8 cellular contexts compared by ENCODE assay signal in the genomic region with DNA sequence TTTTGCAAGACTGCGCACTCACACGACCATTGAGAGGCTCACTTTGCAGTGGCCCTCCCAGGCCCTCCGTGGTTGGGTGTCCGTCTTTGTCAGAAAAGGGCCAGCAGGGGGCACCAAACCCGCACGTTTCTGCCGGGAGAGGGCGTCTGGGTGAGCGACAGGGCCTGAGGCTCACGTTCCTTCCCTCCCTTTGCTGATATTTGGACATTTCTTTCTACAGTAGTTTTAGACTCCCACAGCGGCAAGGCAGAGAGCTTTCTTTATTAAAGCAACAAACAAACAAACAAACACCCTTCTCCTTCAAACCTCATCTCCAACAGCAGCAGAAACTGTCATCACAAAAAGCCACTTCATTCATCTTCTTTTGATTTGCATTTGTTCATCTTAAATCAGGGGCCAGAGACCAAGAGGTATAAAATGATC.
DNase-seq lines count a peak whose midpoint lies in the region; ATAC-seq and TF ChIP-seq lines count a peak whose summit lies in the region.

No MANE protein-coding gene starts in this region.

- ATAC-seq in GM19043 (IDR thresholded peaks at IDR 0.05; ENCODE audit: low read depth, unreplicated experiment) (peak; percentile 94), HG03175 (IDR thresholded peaks at IDR 0.05; ENCODE audit: unreplicated experiment) (peak; percentile 97)

- H3K4me1 ChIP-seq in liver (ENCODE audit: control insufficient read depth in 4 of 4, insufficient read depth in 4 of 4, low read length in 3 of 4): peaks cover 3 to 33% (median 23%) of the 10 kb centered on the region in 4 donors

- DNase-seq in BJ (ENCODE audit: low read depth): no peak
- peak; percentile 71 to 85 for DNase-seq in NCI-H446 (lab: John Stamatoyannopoulos, UW)
- peak; percentile 82 to 84 for DNase-seq in activated CD4-positive, alpha-beta T cell treated with anti-CD3 and anti-CD28 coated beads for 24 hours (ENCODE audit: low read depth in 2 of 2)
- peak; percentile 86 for DNase-seq in cerebellar cortex (ENCODE audit: low spot score)
- peak; percentile 83 for DNase-seq in stimulated activated CD8-positive, alpha-beta memory T cell treated with anti-CD3 and anti-CD28 coated beads, Interleukin-12 subunit alpha, Interleukin-12 subunit beta, amount 100 ng/mL, for 1 hour (ENCODE audit: low read depth)

- no peak overlapping the region for H3K9ac ChIP-seq in liver (ENCODE audit: low read depth in 1 of 2, low read length in 2 of 2)

- no peak overlapping the region for H3K4me3 ChIP-seq in BJ (ENCODE audit: low read depth, low read length)
- H3K4me3 ChIP-seq in liver (ENCODE audit: low read depth in 1 of 3, low read length in 3 of 3): no peak overlapping the region

- CTCF ChIA-PET in BJ (lab: Yijun Ruan, JAX): interaction anchor here (0.7 to 11.2 kb wide), 33 partner anchors 10 to 410 kb away, joined by 3 to 255 read pairs (median 4); no protein-coding TSS in a partner anchor

- H3K9me3 ChIP-seq in liver (ENCODE audit: control insufficient read depth in 4 of 4, low read length in 3 of 4): no peaks in the 10 kb centered on the region

- H3K27me3 ChIP-seq in BJ (ENCODE audit: control insufficient read depth, insufficient read depth, low read length) (no peaks in the 10 kb centered on the region), liver (ENCODE audit: control insufficient read depth in 4 of 4, insufficient read depth in 4 of 4, low read length in 3 of 4) (no peaks in the 10 kb centered on the region)

- WGBS in liver: 3% methylated on average over 11 of the region's 11 CpGs

- H3K27ac ChIP-seq in liver (ENCODE audit: low read depth in 1 of 2, low read length in 2 of 2): peak overlapping the region; percentile 56 to 85

- TF ChIP-seq CTCF in BJ (IDR thresholded peaks at IDR 0.05; ENCODE audit: insufficient read depth, low read depth, low read length) (peak; percentile 90), liver (IDR thresholded peaks at IDR 0.05; ENCODE audit: low read depth, low read length, missing input control) (peak; percentile 93)

- no peaks in the 10 kb centered on the region for H3K36me3 ChIP-seq in BJ (ENCODE audit: control insufficient read depth, insufficient read depth, low read length)
- H3K36me3 ChIP-seq in liver (ENCODE audit: control insufficient read depth in 4 of 4, insufficient read depth in 3 of 4, low read depth in 1 of 4, low read length in 3 of 4): no peaks in the 10 kb centered on the region

- POLR2A ChIA-PET in BJ (lab: Charles Lee): no interaction called here

- peak; percentile 96 to 97 for TF ChIP-seq RAD21 in liver (IDR thresholded peaks at IDR 0.05)

TF ChIP-seq in liver, 16 proteins besides CTCF, POLR2A, EP300 and RAD21:
- peak; percentile 24 to 45 for TF ChIP-seq RXRA (IDR thresholded peaks at IDR 0.05)
- TF ChIP-seq, protein P1, sequence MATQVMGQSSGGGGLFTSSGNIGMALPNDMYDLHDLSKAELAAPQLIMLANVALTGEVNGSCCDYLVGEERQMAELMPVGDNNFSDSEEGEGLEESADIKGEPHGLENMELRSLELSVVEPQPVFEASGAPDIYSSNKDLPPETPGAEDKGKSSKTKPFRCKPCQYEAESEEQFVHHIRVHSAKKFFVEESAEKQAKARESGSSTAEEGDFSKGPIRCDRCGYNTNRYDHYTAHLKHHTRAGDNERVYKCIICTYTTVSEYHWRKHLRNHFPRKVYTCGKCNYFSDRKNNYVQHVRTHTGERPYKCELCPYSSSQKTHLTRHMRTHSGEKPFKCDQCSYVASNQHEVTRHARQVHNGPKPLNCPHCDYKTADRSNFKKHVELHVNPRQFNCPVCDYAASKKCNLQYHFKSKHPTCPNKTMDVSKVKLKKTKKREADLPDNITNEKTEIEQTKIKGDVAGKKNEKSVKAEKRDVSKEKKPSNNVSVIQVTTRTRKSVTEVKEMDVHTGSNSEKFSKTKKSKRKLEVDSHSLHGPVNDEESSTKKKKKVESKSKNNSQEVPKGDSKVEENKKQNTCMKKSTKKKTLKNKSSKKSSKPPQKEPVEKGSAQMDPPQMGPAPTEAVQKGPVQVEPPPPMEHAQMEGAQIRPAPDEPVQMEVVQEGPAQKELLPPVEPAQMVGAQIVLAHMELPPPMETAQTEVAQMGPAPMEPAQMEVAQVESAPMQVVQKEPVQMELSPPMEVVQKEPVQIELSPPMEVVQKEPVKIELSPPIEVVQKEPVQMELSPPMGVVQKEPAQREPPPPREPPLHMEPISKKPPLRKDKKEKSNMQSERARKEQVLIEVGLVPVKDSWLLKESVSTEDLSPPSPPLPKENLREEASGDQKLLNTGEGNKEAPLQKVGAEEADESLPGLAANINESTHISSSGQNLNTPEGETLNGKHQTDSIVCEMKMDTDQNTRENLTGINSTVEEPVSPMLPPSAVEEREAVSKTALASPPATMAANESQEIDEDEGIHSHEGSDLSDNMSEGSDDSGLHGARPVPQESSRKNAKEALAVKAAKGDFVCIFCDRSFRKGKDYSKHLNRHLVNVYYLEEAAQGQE (IDR thresholded peaks at IDR 0.05): no peak
- no peak for TF ChIP-seq HNF4G (IDR thresholded peaks at IDR 0.05)
- peak; percentile 14 to 46 for TF ChIP-seq HNF4A (conservative IDR thresholded peaks at IDR 0.05)
- peak; percentile 55 for TF ChIP-seq YY1 (IDR thresholded peaks at IDR 0.05)
- peak; percentile 34 for TF ChIP-seq SP1 (IDR thresholded peaks at IDR 0.05)
